Comparison of ENCODE assay signal across 16 cellular contexts in the genomic region with DNA sequence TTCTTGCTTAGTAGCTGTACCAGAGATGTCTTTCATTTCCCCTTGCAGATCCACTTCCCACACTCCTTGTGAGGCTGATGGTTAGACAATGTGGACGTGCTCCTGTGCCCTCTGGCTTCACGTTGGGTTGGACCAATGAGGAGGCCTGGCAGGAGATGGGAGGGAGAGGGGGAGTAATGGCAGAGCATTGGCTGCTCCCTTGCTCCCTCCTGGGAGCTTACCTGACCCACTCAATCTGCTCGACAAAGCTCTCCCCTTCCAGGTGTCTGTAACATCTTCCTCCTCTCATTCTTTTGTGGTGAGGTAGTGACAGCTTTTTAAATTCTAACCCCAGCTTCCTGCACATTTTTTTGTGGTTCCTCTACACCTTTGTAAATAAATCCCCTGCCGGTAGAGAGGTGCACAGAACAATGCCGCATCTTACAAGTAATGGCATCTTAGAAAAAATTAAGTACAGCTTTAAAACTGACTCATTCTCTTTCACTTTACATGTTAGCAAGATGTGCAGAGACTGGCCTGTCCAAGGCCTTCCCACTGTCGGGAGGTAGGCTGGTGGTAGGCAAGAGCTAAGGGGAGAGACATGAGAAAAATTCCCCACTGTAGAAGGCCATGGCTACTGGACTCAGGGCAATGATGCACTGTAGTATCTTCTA.
DNase-seq lines count a peak whose midpoint lies in the region; ATAC-seq and TF ChIP-seq lines count a peak whose summit lies in the region.
"Had no signal": no experiment of that assay in that cellular context is flagged by ENCODE, and none has a peak within 500 bp of the region (broad histone marks: within the 10 kb centered on the region; RNA-seq: fewer than 3 reads in every experiment).

No MANE protein-coding gene starts in this region.

- no peaks in the 10 kb centered on the region for H3K79me2 ChIP-seq in smooth muscle cell (ENCODE audit: low read depth)

- peaks cover 13% of the 10 kb centered on the region for H3K4me1 Mint-ChIP-seq in activated naive CD4-positive, alpha-beta T cell treated with anti-CD3 and anti-CD28 coated beads for 36 hours (ENCODE audit: low read depth)
- H3K4me1 Mint-ChIP-seq: nephron progenitor cell had no signal

- H3K36me3 Mint-ChIP-seq in activated naive CD4-positive, alpha-beta T cell treated with anti-CD3 and anti-CD28 coated beads for 36 hours (ENCODE audit: low read depth) = no peaks in the 10 kb centered on the region

- no peak overlapping the region for H3K9ac ChIP-seq in smooth muscle cell (ENCODE audit: low read depth)

- H3K4me2 ChIP-seq in smooth muscle cell = no peak overlapping the region

- H3K27me3 ChIP-seq in smooth muscle cell (ENCODE audit: low read depth) = no peaks in the 10 kb centered on the region
- H3K27me3 ChIP-seq: stomach, upper lobe of right lung had no signal

- peak; percentile 43 for ATAC-seq in esophagus mucosa
- ATAC-seq: upper lobe of right lung had no signal

- no peak for TF ChIP-seq CTCF in smooth muscle cell (IDR thresholded peaks at IDR 0.05; ENCODE audit: borderline replicate concordance, insufficient read depth, poor library complexity, severe bottlenecking)

- peak overlapping the region; percentile 22 for H3K27ac ChIP-seq in smooth muscle cell (ENCODE audit: low read depth)
- H3K27ac ChIP-seq: stomach, upper lobe of right lung had no signal

- H3F3A ChIP-seq in smooth muscle cell (ENCODE audit: low read depth) = no peaks in the 10 kb centered on the region

- H3K27ac Mint-ChIP-seq in activated naive CD4-positive, alpha-beta T cell treated with anti-CD3 and anti-CD28 coated beads for 36 hours = no peak overlapping the region
- H3K27ac Mint-ChIP-seq: dendritic cell treated with granulocyte-macrophage colony-stimulating factor and Interleukin-4, amounts not matched to agents 40 ng/mL and 50 ng/mL, for 4 days; nephron progenitor cell had no signal

- H3K4me3 Mint-ChIP-seq in activated naive CD4-positive, alpha-beta T cell treated with anti-CD3 and anti-CD28 coated beads for 36 hours = no peak overlapping the region
- H3K4me3 Mint-ChIP-seq: dendritic cell treated with granulocyte-macrophage colony-stimulating factor and Interleukin-4, amounts not matched to agents 40 ng/mL and 50 ng/mL, for 4 days; nephron progenitor cell had no signal

- no peaks in the 10 kb centered on the region for H3K9me3 Mint-ChIP-seq in activated naive CD4-positive, alpha-beta T cell treated with anti-CD3 and anti-CD28 coated beads for 36 hours
- H3K9me3 Mint-ChIP-seq: dendritic cell treated with granulocyte-macrophage colony-stimulating factor and Interleukin-4, amounts not matched to agents 40 ng/mL and 50 ng/mL, for 4 days; nephron progenitor cell had no signal

- H3K9me3 ChIP-seq in smooth muscle cell (replicated peaks; ENCODE audit: low read depth) = no peaks in the 10 kb centered on the region
- H3K9me3 ChIP-seq: stomach, upper lobe of right lung had no signal

- intact Hi-C loops in activated naive CD4-positive, alpha-beta T cell treated with anti-CD3 and anti-CD28 coated beads for 36 hours (cut with micrococcal nuclease) = loop anchor here (10.0 kb wide), 1 partner anchor 929 kb away; no protein-coding TSS in a partner anchor

- H3K27me3 Mint-ChIP-seq in activated naive CD4-positive, alpha-beta T cell treated with anti-CD3 and anti-CD28 coated beads for 36 hours (ENCODE audit: low read depth) = no peaks in the 10 kb centered on the region

- 64% methylated on average over 6 of the region's 6 CpGs for WGBS in smooth muscle cell (ENCODE audit: low lambda C conversion rate)

- no peaks in the 10 kb centered on the region for H3K4me1 ChIP-seq in smooth muscle cell (ENCODE audit: low read depth)
- H3K4me1 ChIP-seq: stomach, upper lobe of right lung had no signal

- DNase-seq in activated naive CD4-positive, alpha-beta T cell treated with anti-CD3 and anti-CD28 coated beads for 36 hours = peak; percentile 8
- no peak for DNase-seq in activated naive CD4-positive, alpha-beta T cell treated with Interleukin-2 at 50 U/mL for 16 hours
- DNase-seq in SW480 (ENCODE audit: low spot score) (peak; percentile 3), smooth muscle cell (lab: John Stamatoyannopoulos, UW; ENCODE audit: unreplicated experiment) (no peak), DMS79 treated with DMSO at 0.1 percent for 48 hours (lab: John Stamatoyannopoulos, UW) (no peak), dermis blood vessel endothelial cell (no peak), NCI-H187 treated with DMSO at 0.1 percent for 48 hours (lab: John Stamatoyannopoulos, UW) (no peak)
- DNase-seq: activated gamma-delta T cell, mesenchymal stem cell, NCI-H226, nephron progenitor cell, RPMI8226, stomach, upper lobe of right lung had no signal

- H3K4me3 ChIP-seq in smooth muscle cell = no peak overlapping the region
- H3K4me3 ChIP-seq: stomach, upper lobe of right lung had no signal

- CTCF ChIA-PET in activated naive CD4-positive, alpha-beta T cell treated with anti-CD3 and anti-CD28 coated beads for 36 hours (lab: Charles Lee) = interaction anchor here (0.6 to 1.2 kb wide), 4 partner anchors 37 to 157 kb away, joined by 3 to 10 read pairs (median 4); no protein-coding TSS in a partner anchor

- no peak overlapping the region for H2AFZ ChIP-seq in smooth muscle cell (ENCODE audit: low read depth)

- no peaks in the 10 kb centered on the region for H4K20me1 ChIP-seq in smooth muscle cell (ENCODE audit: low read depth)

- no peaks in the 10 kb centered on the region for H3K36me3 ChIP-seq in smooth muscle cell (ENCODE audit: low read depth)
- H3K36me3 ChIP-seq: stomach, upper lobe of right lung had no signal

Comparison
In these comparisons a context has a peak if more than half of its experiments do, and no peak if none do; other contexts are left out.
1. DNase-seq: peak in activated naive CD4-positive, alpha-beta T cell treated with anti-CD3 and anti-CD28 coated beads for 36 hours (single experiment) and SW480 (single experiment); none in activated naive CD4-positive, alpha-beta T cell treated with Interleukin-2 at 50 U/mL for 16 hours (single experiment), smooth muscle cell (single experiment), DMS79 treated with DMSO at 0.1 percent for 48 hours (single experiment), dermis blood vessel endothelial cell (single experiment) and NCI-H187 treated with DMSO at 0.1 percent for 48 hours (single experiment).